In the genomic region with DNA sequence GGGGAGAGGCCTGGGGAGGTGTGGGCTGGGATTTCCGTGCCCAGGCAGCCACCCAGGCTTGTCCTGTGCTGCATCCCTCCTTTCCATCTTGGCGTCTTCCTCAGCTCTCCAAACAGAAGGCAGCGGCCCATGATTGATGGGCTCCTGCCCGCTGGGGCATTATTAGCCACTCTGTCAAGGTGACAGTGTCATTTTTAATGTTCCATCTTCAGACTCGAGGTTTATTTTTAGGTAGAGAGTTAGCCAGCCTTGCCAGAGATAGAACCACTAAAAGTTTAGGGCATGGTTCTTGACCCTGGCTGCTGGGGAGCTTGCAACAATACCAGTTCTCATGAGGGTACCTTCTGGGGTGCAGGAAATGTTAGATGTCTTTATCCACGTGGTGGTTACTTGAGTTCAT, we compare ENCODE assay signal across 26 cellular contexts. TPM values are rescaled to one million over a fixed set of nuclear protein-coding genes. Genes with fewer than 3 reads are reported as not detected.
"Had no signal": no experiment of that assay in that cellular context is flagged by ENCODE, and none has a peak within 500 bp of the region (broad histone marks: within the 10 kb centered on the region; RNA-seq: fewer than 3 reads in every experiment).

No MANE protein-coding gene starts in this region.

- H3K9me3 ChIP-seq: SJCRH30 had no signal

- H3K27ac ChIP-seq: ascending aorta, PC-9, RWPE1, SJCRH30, SK-N-MC had no signal

- H2AFZ ChIP-seq: PC-9 had no signal

- H3K4me2 ChIP-seq: PC-9 had no signal

- DNase-seq: activated CD4-positive, alpha-beta T cell treated with anti-CD3 and anti-CD28 coated beads, Interleukin-2, amount 10 ng/mL, durations not matched to agents 24 days and 14 days; activated CD4-positive, alpha-beta T cell treated with anti-CD3 and anti-CD28 coated beads, Interleukin-2, amount 50 U/mL, for 4 hours; activated CD8-positive, alpha-beta T cell treated with anti-CD3 and anti-CD28 coated beads, Interleukin-2, amount 10 ng/mL, durations not matched to agents 7 days and 5 days; activated gamma-delta T cell; activated naive CD4-positive, alpha-beta T cell treated with Interleukin-2 at 50 U/mL for 16 hours; activated naive CD8-positive, alpha-beta T cell treated with anti-CD3 and anti-CD28 coated beads, Interleukin-2, amount 10 ng/mL, durations not matched to agents 7 days and 5 days; activated T-cell treated with anti-CD3 and anti-CD28 coated beads, Interleukin-2, amount 50 U/mL, for 24 hours; amygdala; caudate nucleus; Karpas-422; KBM-7; NCI-H1105 treated with DMSO at 0.1 percent for 48 hours; NCI-H146; NCI-H187; NCI-H2081; NCI-H510A; NCI-H526; NCI-H748 treated with DMSO at 0.1 percent for 48 hours; PC-9; SHP77; SJCRH30 had no signal

- H3K27me3 ChIP-seq: ascending aorta, SJCRH30 had no signal

- H3K36me3 ChIP-seq: ascending aorta, SJCRH30 had no signal

- H3K4me1 ChIP-seq: ascending aorta, SJCRH30 had no signal

- H3K4me3 ChIP-seq: ascending aorta, PC-9, SJCRH30, SK-N-MC had no signal

- ATAC-seq: activated CD8-positive, alpha-beta T cell treated with anti-CD3 and anti-CD28 coated beads, Interleukin-2, amount 10 ng/mL, durations not matched to agents 7 days and 5 days had no signal

RNA-seq across cellular contexts. Expression of a gene that starts 30.8 kb away (rescaled TPM):
- total RNA-seq: activated CD4-positive, alpha-beta T cell treated with anti-CD3 and anti-CD28 coated beads, Interleukin-2, amount 10 ng/mL, durations not matched to agents 24 days and 14 days; activated CD8-positive, alpha-beta T cell treated with anti-CD3 and anti-CD28 coated beads, Interleukin-2, amount 10 ng/mL, durations not matched to agents 7 days and 5 days; activated naive CD8-positive, alpha-beta T cell treated with anti-CD3 and anti-CD28 coated beads, Interleukin-2, amount 10 ng/mL, durations not matched to agents 7 days and 5 days; activated T-helper 2 cell treated with anti-CD3 and anti-CD28 coated beads, Interferon-gamma antibody, Interleukin-2, Interleukin-4, amounts not matched to agents 10 μg/mL and 5 μg/mL and 100 μg/mL, durations not matched to agents 14 hours and 24 hours and 36 hours; PC-9 had no signal
- polyA plus RNA-seq: IgD-negative memory B cell had no signal
